In the genomic region with DNA sequence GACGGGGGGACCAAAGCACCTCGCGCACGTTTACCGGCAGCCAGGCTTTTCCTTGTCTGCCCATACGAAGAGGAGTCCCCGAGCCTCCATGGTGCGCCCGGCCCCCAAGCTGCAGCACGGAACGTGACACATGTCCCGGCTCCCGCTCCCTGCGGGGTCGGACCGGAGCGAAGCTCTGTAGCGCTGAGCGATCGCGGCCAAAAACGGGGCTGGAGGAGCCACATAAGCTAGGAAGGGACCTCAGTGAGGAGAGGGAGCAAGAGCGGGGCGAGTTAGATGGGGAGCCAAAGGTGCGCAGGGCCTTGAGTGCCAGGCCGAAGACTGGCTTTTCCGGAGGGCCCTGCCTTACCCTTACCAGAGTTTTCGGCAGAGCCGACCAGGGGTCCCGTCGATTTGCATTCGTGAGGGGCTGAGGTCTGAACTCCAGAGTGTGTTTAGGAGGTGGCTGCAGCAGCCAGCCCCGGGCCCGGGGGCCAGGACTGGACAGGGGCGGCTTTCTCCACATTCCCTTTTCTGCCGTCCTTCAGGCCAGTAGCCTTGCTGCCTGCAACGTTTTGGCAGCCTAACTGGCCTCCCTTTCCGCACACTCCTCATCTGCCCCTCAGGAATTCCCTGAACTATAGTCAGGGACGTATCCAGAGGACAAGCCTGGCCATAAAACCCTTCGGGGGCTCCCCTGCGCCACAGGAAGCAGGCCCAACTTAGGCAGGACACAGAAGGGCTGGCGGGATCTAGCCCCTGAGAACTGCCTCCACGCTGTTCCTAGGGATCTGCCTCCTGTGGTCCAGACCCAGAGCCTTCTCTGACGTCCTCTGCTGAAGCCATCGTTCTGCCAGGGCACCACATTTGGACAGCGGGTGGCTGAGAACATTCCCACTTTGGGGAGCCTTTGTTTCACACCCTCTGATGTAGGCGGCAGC, we compare ENCODE assay signal across 8 cellular contexts. TPM values are rescaled to one million over a fixed set of nuclear protein-coding genes. Genes with fewer than 3 reads are reported as not detected.
DNase-seq lines count a peak whose midpoint lies in the region; FAIRE-seq and TF ChIP-seq lines count a peak whose summit lies in the region.

No MANE protein-coding gene starts in this region.

- DNase-seq in GM23248 = peak; percentile 52
- DNase-seq in SK-N-SH = no peak
- peak; percentile 11 for DNase-seq in epithelial cell of esophagus (ENCODE audit: low read depth)
- no peak for DNase-seq in GDM1 (lab: John Stamatoyannopoulos, UW)
- no peak for DNase-seq in Ammon's horn (ENCODE audit: low spot score)
- no peak for DNase-seq in D721Med (ENCODE audit: insufficient read length, low spot score)
- DNase-seq in A172 (ENCODE audit: low spot score) = no peak

- H3K79me2 ChIP-seq in GM23248 (ENCODE audit: insufficient read depth) (peaks cover 63% of the 10 kb centered on the region), SK-N-SH (ENCODE audit: insufficient read depth) (peaks cover 51% of the 10 kb centered on the region), neural cell (replicated peaks; ENCODE audit: insufficient read depth, low read length) (peaks cover 37% of the 10 kb centered on the region)

- no peaks in the 10 kb centered on the region for H3K4me1 ChIP-seq in GM23248 (ENCODE audit: insufficient read depth)
- H3K4me1 ChIP-seq in SK-N-SH (ENCODE audit: control insufficient read depth in 1 of 2, insufficient read depth in 2 of 2, low read depth in 1 of 2, low read length in 1 of 2) = peaks cover 5 to 27% of the 10 kb centered on the region in 2 experiments; a peak in 1 of 4 replicates

- H3K4me3 ChIP-seq in GM23248 (peak overlapping the region; percentile 94), SK-N-SH (ENCODE audit: low read depth in 2 of 2, low read length in 1 of 2) (peak overlapping the region; percentile 67 to 76), epithelial cell of esophagus (ENCODE audit: low read length) (peak overlapping the region; percentile 70), neural cell (ENCODE audit: low read length) (peak overlapping the region; percentile 83)

- H4K20me1 ChIP-seq in GM23248 (ENCODE audit: insufficient read depth) = no peaks in the 10 kb centered on the region
- H4K20me1 ChIP-seq in SK-N-SH (ENCODE audit: insufficient read depth) = 0 out of 2 replicates have a peak, but pooled peaks cover 12% of the 10 kb centered on the region
- H4K20me1 ChIP-seq in neural cell (ENCODE audit: insufficient read depth) = no peaks in the 10 kb centered on the region

- no peak for TF ChIP-seq CTCF in SK-N-SH (IDR thresholded peaks at IDR 0.05)
- TF ChIP-seq CTCF in epithelial cell of esophagus (IDR thresholded peaks at IDR 0.05; ENCODE audit: insufficient read depth, low read depth, low read length, missing control alignments) = no peak
- TF ChIP-seq CTCF in neural cell (IDR thresholded peaks at IDR 0.05; ENCODE audit: poor library complexity, severe bottlenecking) = no peak
- no peak for TF ChIP-seq CTCF in D721Med (IDR thresholded peaks at IDR 0.05; ENCODE audit: insufficient read depth, missing control alignments)

- WGBS in GM23248 (ENCODE audit: low coverage in 1 of 2, low lambda C conversion rate in 2 of 2, missing lambda C conversion rate in 2 of 2), 2 experiments = 1 to 10% methylated on average over 18 to 29 of the region's 47 CpGs
- 13% methylated on average over 13 of the region's 47 CpGs for WGBS in SK-N-SH (ENCODE audit: low lambda C conversion rate)

- TF ChIP-seq RAD21 in SK-N-SH (IDR thresholded peaks at IDR 0.05; ENCODE audit: low read length) (no peak), neural cell (conservative IDR thresholded peaks at IDR 0.05) (no peak)

- CTCF ChIA-PET in SK-N-SH (lab: Yijun Ruan, JAX) = interaction anchor here (1.0 kb wide), 1 partner anchor 116 kb away, joined by 3 read pairs; no protein-coding TSS in a partner anchor

- no peaks in the 10 kb centered on the region for H3K36me3 ChIP-seq in GM23248 (ENCODE audit: low read depth)
- peaks cover 0 to 5% of the 10 kb centered on the region in 2 experiments for H3K36me3 ChIP-seq in SK-N-SH (replicated peaks in 1 of 2; ENCODE audit: control insufficient read depth in 1 of 2, insufficient read depth in 2 of 2, low read length in 1 of 2)
- no peaks in the 10 kb centered on the region for H3K36me3 ChIP-seq in neural cell (ENCODE audit: insufficient read depth, low read length)

- H3K9ac ChIP-seq in GM23248 (peak overlapping the region; percentile 95), SK-N-SH (peak overlapping the region; percentile 73), neural cell (ENCODE audit: low read length) (peak overlapping the region; percentile 95)

- H3K4me2 ChIP-seq in GM23248 (ENCODE audit: unreplicated experiment) (peak overlapping the region; percentile 80), SK-N-SH (peak overlapping the region; percentile 82), neural cell (ENCODE audit: low read length) (peak overlapping the region; percentile 55)

- in situ Hi-C loops in GM23248 (cut with MboI) = no loop called here

- H3K9me3 ChIP-seq in GM23248 (ENCODE audit: low read depth) = no peaks in the 10 kb centered on the region
- H3K9me3 ChIP-seq in SK-N-SH = no peaks in the 10 kb centered on the region
- no peaks in the 10 kb centered on the region for H3K9me3 ChIP-seq in neural cell (ENCODE audit: low read length)

- H3K27me3 ChIP-seq in GM23248 (replicated peaks; ENCODE audit: insufficient read depth) (no peaks in the 10 kb centered on the region), SK-N-SH (ENCODE audit: insufficient read depth) (peaks cover 14% of the 10 kb centered on the region; the same call in 1 of the 2 replicates), neural cell (ENCODE audit: insufficient read depth, low read depth, low read length) (no peaks in the 10 kb centered on the region)

- POLR2A ChIA-PET in SK-N-SH (lab: Yijun Ruan, JAX) = interaction anchor here (1.0 to 2.1 kb wide), 5 partner anchors 24 to 176 kb away, joined by 3 to 14 read pairs (median 6); no protein-coding TSS in a partner anchor

- H3F3A ChIP-seq in GM23248 (ENCODE audit: insufficient read depth) (no peaks in the 10 kb centered on the region), SK-N-SH (replicated peaks; ENCODE audit: insufficient read depth) (no peaks in the 10 kb centered on the region), neural cell (ENCODE audit: insufficient read depth, low read length, poor library complexity, severe bottlenecking) (no peaks in the 10 kb centered on the region)

- no peaks in the 10 kb centered on the region for H3K9me2 ChIP-seq in GM23248 (ENCODE audit: insufficient read depth)
- H3K9me2 ChIP-seq in SK-N-SH = no peaks in the 10 kb centered on the region
- no peaks in the 10 kb centered on the region for H3K9me2 ChIP-seq in neural cell (ENCODE audit: insufficient read depth, low read length)

- H3K27ac ChIP-seq in GM23248 (peak overlapping the region; percentile 92), SK-N-SH (ENCODE audit: low read depth in 2 of 2, low read length in 1 of 2) (peak overlapping the region; percentile 58 to 67; a peak in 3 of 4 replicates), neural cell (ENCODE audit: low read length) (peak overlapping the region; percentile 95)

- TF ChIP-seq EP300 in SK-N-SH (IDR thresholded peaks at IDR 0.05; ENCODE audit: borderline replicate concordance in 1 of 2, low read depth in 1 of 2, low read length in 1 of 2) = no peak
- no peak for TF ChIP-seq EP300 in neural cell (conservative IDR thresholded peaks at IDR 0.05; ENCODE audit: poor library complexity, severe bottlenecking)

- no peak for FAIRE-seq in D721Med (lab: Jason Lieb, UNC)

- H2AFZ ChIP-seq in GM23248 = peak overlapping the region; percentile 78
- 0 out of 2 replicates have a peak overlapping the region, but pooled peaks have one; percentile 35 for H2AFZ ChIP-seq in SK-N-SH (ENCODE audit: low read depth)
- no peak overlapping the region for H2AFZ ChIP-seq in neural cell (ENCODE audit: low read depth, low read length)

RNA-seq across cellular contexts. Expression of a gene that starts 0.7 kb away (rescaled TPM):
- 225 and 295 TPM in 2 replicates for total RNA-seq in GM23248 (2014; rRNA removed; shearing (Covaris generic))
- 568 TPM in 2 replicates for polyA plus RNA-seq in GM23248 (2016; fragmentation: Nextera tagmentation; extraction: Ambion mirVana)
- polyA plus RNA-seq in SK-N-SH (2012; rRNA removed) = 326 and 367 TPM in 2 replicates
- polyA plus RNA-seq in SK-N-SH (2012; cell fraction: cytosol; rRNA removed) = 195 and 259 TPM in 2 replicates
- polyA plus RNA-seq in SK-N-SH (2012; cell fraction: nucleus; rRNA removed) = 162 and 171 TPM in 2 replicates
- 186 and 192 TPM in 2 replicates for polyA plus RNA-seq in neural cell
- 71.1 and 85.2 TPM in 2 replicates for polyA minus RNA-seq in neural cell
- total RNA-seq in A172 (2014; rRNA removed; shearing (Covaris generic)) = 227 and 287 TPM in 2 replicates

RNA-seq across cellular contexts. Expression of a gene that starts 1.0 kb away (rescaled TPM):
- 79.5 and 88.2 TPM in 2 replicates for total RNA-seq in GM23248 (2014; rRNA removed; shearing (Covaris generic))
- 76.1 and 83.2 TPM in 2 replicates for polyA plus RNA-seq in GM23248 (2016; fragmentation: Nextera tagmentation; extraction: Ambion mirVana)
- polyA plus RNA-seq in SK-N-SH (2012; rRNA removed) = 78.0 and 107 TPM in 2 replicates
- 38.1 and 53.3 TPM in 2 replicates for polyA plus RNA-seq in SK-N-SH (2012; cell fraction: cytosol; rRNA removed)
- 212 and 213 TPM in 2 replicates for polyA plus RNA-seq in SK-N-SH (2012; cell fraction: nucleus; rRNA removed)
- polyA plus RNA-seq in neural cell = 64.7 and 72.7 TPM in 2 replicates
- polyA minus RNA-seq in neural cell = 45.1 and 49.7 TPM in 2 replicates
- total RNA-seq in A172 (2014; rRNA removed; shearing (Covaris generic)) = 116 and 127 TPM in 2 replicates

RNA-seq across cellular contexts. Expression of a gene that starts 14.3 kb away (rescaled TPM):
- 0.86 TPM in 1 of 2 replicates, not detected in the other for total RNA-seq in GM23248 (2014; rRNA removed; shearing (Covaris generic))
- polyA plus RNA-seq in GM23248 (2016; fragmentation: Nextera tagmentation; extraction: Ambion mirVana) (0.53 and 1.1 TPM in 2 replicates), SK-N-SH (2012; rRNA removed) (0.50 and 0.74 TPM in 2 replicates), neural cell (not detected in 2 replicates)
- polyA plus RNA-seq in SK-N-SH (2012; cell fraction: cytosol; rRNA removed) = 0.08 and 0.19 TPM in 2 replicates
- polyA plus RNA-seq in SK-N-SH (2012; cell fraction: nucleus; rRNA removed) = 0.80 and 1.5 TPM in 2 replicates
- polyA minus RNA-seq in neural cell = not detected in 2 replicates
- 0.59 and 2.2 TPM in 2 replicates for total RNA-seq in A172 (2014; rRNA removed; shearing (Covaris generic))

RNA-seq across cellular contexts. Expression of a gene that starts 31.1 kb away (rescaled TPM):
- total RNA-seq in GM23248 (2014; rRNA removed; shearing (Covaris generic)) = 12.5 and 13.5 TPM in 2 replicates
- polyA plus RNA-seq in GM23248 (2016; fragmentation: Nextera tagmentation; extraction: Ambion mirVana) (7.1 and 8.8 TPM in 2 replicates), SK-N-SH (2012; rRNA removed) (13.8 and 15.5 TPM in 2 replicates), neural cell (0.48 and 0.76 TPM in 2 replicates)
- polyA plus RNA-seq in SK-N-SH (2012; cell fraction: cytosol; rRNA removed) = 4.8 and 6.1 TPM in 2 replicates
- polyA plus RNA-seq in SK-N-SH (2012; cell fraction: nucleus; rRNA removed) = 102 and 172 TPM in 2 replicates
- 0.97 and 1.5 TPM in 2 replicates for polyA minus RNA-seq in neural cell
- total RNA-seq in A172 (2014; rRNA removed; shearing (Covaris generic)) = 13.8 and 14.3 TPM in 2 replicates

RNA-seq across cellular contexts. Expression of a gene that starts 35.2 kb away (rescaled TPM):
- total RNA-seq in GM23248 (2014; rRNA removed; shearing (Covaris generic)) = 1.5 TPM in 1 of 2 replicates, not detected in the other
- not detected in 2 replicates for polyA plus RNA-seq in GM23248 (2016; fragmentation: Nextera tagmentation; extraction: Ambion mirVana)
- polyA plus RNA-seq in SK-N-SH (2012; rRNA removed) = 1.9 and 2.4 TPM in 2 replicates
- 1.1 and 2.7 TPM in 2 replicates for polyA plus RNA-seq in SK-N-SH (2012; cell fraction: cytosol; rRNA removed)
- polyA plus RNA-seq in SK-N-SH (2012; cell fraction: nucleus; rRNA removed) = 8.9 and 16.9 TPM in 2 replicates
- polyA plus RNA-seq in neural cell = 343 and 389 TPM in 2 replicates
- polyA minus RNA-seq in neural cell = 338 and 398 TPM in 2 replicates
- 8.2 and 10.5 TPM in 2 replicates for total RNA-seq in A172 (2014; rRNA removed; shearing (Covaris generic))

Comparison
In these comparisons a context has a peak if more than half of its experiments do, and no peak if none do; other contexts are left out.
1. DNase-seq: peak in GM23248 (single experiment) and epithelial cell of esophagus (single experiment); none in SK-N-SH (single experiment), GDM1 (single experiment), Ammon's horn (single experiment), D721Med (single experiment) and A172 (single experiment).
2. Peak in every context shown above with its lines, with median percentiles within 50 percentile points of each other: H3K27ac ChIP-seq, H3K4me2 ChIP-seq, H3K4me3 ChIP-seq and H3K9ac ChIP-seq.